ENCODE assay signal across 9 cellular contexts in the genomic region with DNA sequence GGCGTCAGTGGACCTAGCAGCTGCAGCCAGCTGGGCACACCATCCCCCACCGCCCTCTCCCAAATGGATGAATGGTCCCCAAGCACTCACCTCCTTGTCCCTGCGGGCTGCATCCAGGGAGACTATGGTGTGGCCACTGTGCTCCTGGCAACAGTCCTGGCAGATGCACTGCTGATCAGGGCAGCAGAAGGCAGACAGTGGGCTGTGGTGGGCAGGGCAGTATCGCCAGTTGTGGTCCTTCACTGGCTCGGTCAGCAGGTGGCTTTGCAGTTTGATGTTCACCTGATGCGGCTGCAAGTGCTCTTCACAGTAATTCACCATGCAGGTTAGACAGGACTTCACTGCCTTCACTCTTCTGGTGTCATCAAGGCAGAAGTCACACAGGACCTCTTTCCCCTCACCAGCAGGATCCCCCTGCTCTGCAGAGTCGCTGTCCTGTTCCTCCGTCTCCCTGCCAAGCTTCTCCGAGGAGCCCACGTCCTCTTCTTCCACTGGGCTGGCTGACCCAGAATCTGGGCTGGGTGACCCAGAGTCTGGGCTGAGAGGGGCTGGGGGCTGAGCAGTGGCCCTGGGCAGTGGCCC. TPM values are rescaled to one million over a fixed set of nuclear protein-coding genes. Genes with fewer than 3 reads are reported as not detected.
DNase-seq lines count a peak whose midpoint lies in the region; ATAC-seq, FAIRE-seq and TF ChIP-seq lines count a peak whose summit lies in the region.
"Had no signal": no experiment of that assay in that cellular context is flagged by ENCODE, and none has a peak within 500 bp of the region (broad histone marks: within the 10 kb centered on the region; RNA-seq: fewer than 3 reads in every experiment).

No MANE protein-coding gene starts in this region.

- H3K36me3 Mint-ChIP-seq in endothelial cell (ENCODE audit: low read depth, unreplicated experiment) = peaks cover 17% of the 10 kb centered on the region

- H3K36me3 ChIP-seq in mammary epithelial cell (ENCODE audit: insufficient read depth, low read length) (peaks cover 2% of the 10 kb centered on the region), mucosa of stomach (ENCODE audit: control insufficient read depth, insufficient read depth, low read length) (no peaks in the 10 kb centered on the region)

- dilution Hi-C loops in mammary epithelial cell (cut with HindIII; ENCODE audit: low sequenced_read_pairs) = loop anchor here (10.0 kb wide), 1 partner anchor 294 kb away; a partner anchor contains a TSS

- CTCF ChIA-PET in A549 (lab: Yijun Ruan, JAX) = interaction anchor here (0.7 to 2.2 kb wide), 6 partner anchors 10 to 348 kb away, joined by 3 to 6 read pairs (median 4); a partner anchor contains a TSS
- CTCF ChIA-PET in mammary epithelial cell (lab: Charles Lee; ENCODE audit: low non-redundant PET) = no interaction called here

- H3K9me3 ChIP-seq in A549 (no peaks in the 10 kb centered on the region), mammary epithelial cell (replicated peaks; ENCODE audit: insufficient read depth, low read length) (no peaks in the 10 kb centered on the region), mucosa of stomach (ENCODE audit: control insufficient read depth, low read length) (no peaks in the 10 kb centered on the region)

- no peaks in the 10 kb centered on the region for H3K27me3 ChIP-seq in HL-60 (ENCODE audit: insufficient read depth, poor library complexity, severe bottlenecking)
- no peaks in the 10 kb centered on the region for H3K27me3 ChIP-seq in mammary epithelial cell (ENCODE audit: insufficient read depth, low read length)
- H3K27me3 ChIP-seq in mucosa of stomach (ENCODE audit: control insufficient read depth, insufficient read depth, low read length) = no peaks in the 10 kb centered on the region

- H3K27ac Mint-ChIP-seq in endothelial cell (ENCODE audit: unreplicated experiment) = no peak overlapping the region

- 2% methylated on average over 10 of the region's 10 CpGs for WGBS in A549 (ENCODE audit: missing lambda C conversion rate)
- WGBS in mammary epithelial cell (ENCODE audit: low coverage, missing lambda C conversion rate) = 35% methylated on average over 10 of the region's 10 CpGs

- H3K9me3 Mint-ChIP-seq in endothelial cell (ENCODE audit: unreplicated experiment) = no peaks in the 10 kb centered on the region

- H3K79me2 ChIP-seq in mammary epithelial cell (ENCODE audit: insufficient read depth, low read length) = peaks cover 38% of the 10 kb centered on the region

- no peaks in the 10 kb centered on the region for H4K20me1 ChIP-seq in mammary epithelial cell (ENCODE audit: insufficient read depth, low read length)

- H3K4me3 ChIP-seq in A549 (peak overlapping the region; percentile 66), HL-60 (replicated peaks; ENCODE audit: insufficient read depth, low read length) (peak overlapping the region; percentile 36), mammary epithelial cell (replicated peaks in 1 of 3; ENCODE audit: insufficient read depth in 1 of 3, low read depth in 2 of 3, low read length in 3 of 3) (peak overlapping the region; percentile 55 to 67 (median 61)), mucosa of stomach (ENCODE audit: low read length) (peak overlapping the region; percentile 95)

- POLR2A ChIA-PET in A549 (lab: Yijun Ruan, JAX) = interaction anchor here (0.7 to 1.7 kb wide), 8 partner anchors 10 to 348 kb away, joined by 3 to 11 read pairs (median 4); a partner anchor contains a TSS

- TF ChIP-seq POLR2A in A549 (IDR thresholded peaks at IDR 0.05; ENCODE audit: low read length) = 0 out of 2 replicates have a peak, but pooled peaks have one; percentile 5

- no peak for TF ChIP-seq CTCF in A549 (IDR thresholded peaks at IDR 0.05)
- TF ChIP-seq CTCF in HL-60 (IDR thresholded peaks at IDR 0.05; ENCODE audit: insufficient read depth, low read length) = no peak
- peak in 1 of 2 donors; percentile 17 for TF ChIP-seq CTCF in mammary epithelial cell (conservative IDR thresholded peaks at IDR 0.05 in 1 of 2, IDR thresholded peaks at IDR 0.05 in 1 of 2; ENCODE audit: extremely low read depth in 1 of 2, insufficient read depth in 1 of 2, low read depth in 1 of 2, low read length in 2 of 2)
- no peak for TF ChIP-seq CTCF in endothelial cell (IDR thresholded peaks at IDR 0.05; ENCODE audit: unreplicated experiment)

- in situ Hi-C loops in mammary epithelial cell (cut with MboI; ENCODE audit: low sequenced_read_pairs in 2 of 2) = no loop called here

- DNase-seq in A549 (ENCODE audit: low read depth in 1 of 2, low spot score in 1 of 2) = peak in 1 of 2 experiments; percentile 59
- no peak for DNase-seq in HL-60 (ENCODE audit: low read depth in 1 of 2, low spot score in 1 of 2)
- DNase-seq in mammary epithelial cell = no peak
- no peak for DNase-seq in DMS114 treated with DMSO at 0.1 percent for 48 hours (lab: John Stamatoyannopoulos, UW; ENCODE audit: unreplicated experiment)
- DNase-seq in endothelial cell (ENCODE audit: low spot score) = no peak
- DNase-seq in NCI-H2029 (lab: John Stamatoyannopoulos, UW) = no peak
- DNase-seq in RCC 7860 (ENCODE audit: low spot score) = no peak
- DNase-seq: activated CD4-positive, CD25-positive, alpha-beta regulatory T cell had no signal

- peaks cover 37% of the 10 kb centered on the region for H3K4me1 Mint-ChIP-seq in endothelial cell (ENCODE audit: unreplicated experiment)

- H3K27me3 Mint-ChIP-seq in endothelial cell (ENCODE audit: unreplicated experiment) = peaks cover 3% of the 10 kb centered on the region

- H3K4me3 Mint-ChIP-seq in endothelial cell (ENCODE audit: unreplicated experiment) = no peak overlapping the region

- H2AFZ ChIP-seq in mammary epithelial cell (ENCODE audit: low read depth, low read length) = peak overlapping the region; percentile 54

- peak overlapping the region; percentile 90 to 95 for H3K27ac ChIP-seq in A549
- peak overlapping the region; percentile 61 for H3K27ac ChIP-seq in HL-60 (replicated peaks)
- peak overlapping the region; percentile 77 for H3K27ac ChIP-seq in mammary epithelial cell (ENCODE audit: insufficient read depth, low read depth, low read length)

- peaks cover 30% of the 10 kb centered on the region for H3K4me1 ChIP-seq in A549
- H3K4me1 ChIP-seq in mammary epithelial cell (ENCODE audit: insufficient read depth, low read length) = peaks cover 40% of the 10 kb centered on the region
- H3K4me1 ChIP-seq in mucosa of stomach (ENCODE audit: control insufficient read depth, insufficient read depth, low read length) = peaks cover 15% of the 10 kb centered on the region

- H3K9ac ChIP-seq in mammary epithelial cell (ENCODE audit: insufficient read depth, low read length) (peak overlapping the region; percentile 73), mucosa of stomach (ENCODE audit: low read length) (peak overlapping the region; percentile 86)

- no peak for TF ChIP-seq EP300 in A549 (IDR thresholded peaks at IDR 0.05)

- FAIRE-seq in A549 (lab: Jason Lieb, UNC) (no peak), RCC 7860 (lab: Jason Lieb, UNC) (no peak)

- peak overlapping the region; percentile 91 for H3K4me2 ChIP-seq in A549
- peak overlapping the region; percentile 79 for H3K4me2 ChIP-seq in mammary epithelial cell (ENCODE audit: insufficient read depth, low read depth, low read length)

- BruUV-seq in mammary epithelial cell (replicated peaks; lab: Mats Ljungman, UMichigan) = TSS peak; percentile 51

- TF ChIP-seq RAD21 in A549 (conservative IDR thresholded peaks at IDR 0.05 in 1 of 2, IDR thresholded peaks at IDR 0.05 in 1 of 2) = no peak; a peak in 2 of 5 replicates

- ATAC-seq in A549 = peak; percentile 55 to 62

- intact Hi-C loops in mammary epithelial cell (cut with micrococcal nuclease) = loop anchor here (1.0 kb wide), 2 partner anchors 8 to 33 kb away; a partner anchor contains a TSS

TF ChIP-seq in A549, 52 proteins besides CTCF, POLR2A, EP300 and RAD21:
- TF ChIP-seq KDM1A (IDR thresholded peaks at IDR 0.05; ENCODE audit: low read depth) = no peak
- TF ChIP-seq FOXS1 (CRISPR knock-in tag; IDR thresholded peaks at IDR 0.05) = no peak
- TF ChIP-seq RFX5 (IDR thresholded peaks at IDR 0.05) = 0 out of 2 replicates have a peak, but pooled peaks have one; percentile 9
- TF ChIP-seq SMC3 (IDR thresholded peaks at IDR 0.05) = peak; percentile 6; the same call in 1 of the 3 replicates
- no peak for TF ChIP-seq POLR2AphosphoS2 (conservative IDR thresholded peaks at IDR 0.05; ENCODE audit: low read length)

RNA-seq across cellular contexts. Expression of a gene that starts 31.6 kb away (rescaled TPM):
- 9.6 and 10.4 TPM in 2 replicates for polyA plus RNA-seq in A549 (2011; rRNA removed)
- polyA plus RNA-seq in A549 (2012; cell fraction: cytosol; rRNA removed) = 4.7 and 5.8 TPM in 2 replicates
- 36.0 and 53.9 TPM in 2 replicates for polyA plus RNA-seq in A549 (2012; cell fraction: nucleus; rRNA removed)
- 14.3 to 19.5 TPM (median 15.3 TPM) in 3 replicates for polyA plus RNA-seq in A549 (2017; fragmentation: RNase III; extraction: RNeasy Plus Mini Kit Qiagen cat#74134 plus additional on column Dnase treatment)
- polyA minus RNA-seq in A549 (2011; rRNA and poly(A)+ RNA removed) = 37.1 and 37.8 TPM in 2 replicates
- 1 to 10 TPM; 1.0 to 1.5 TPM for total RNA-seq in mammary epithelial cell
- 0.93 TPM for polyA plus RNA-seq in mammary epithelial cell
- not detected for polyA minus RNA-seq in mammary epithelial cell
- 0.44 TPM for total RNA-seq in endothelial cell (ENCODE audit: unreplicated experiment)

RNA-seq across cellular contexts. Expression of a gene that starts 33.0 kb away (rescaled TPM):
- polyA plus RNA-seq in A549 (2011; rRNA removed) = 275 and 301 TPM in 2 replicates
- polyA plus RNA-seq in A549 (2012; cell fraction: cytosol; rRNA removed) = 218 and 250 TPM in 2 replicates
- polyA plus RNA-seq in A549 (2012; cell fraction: nucleus; rRNA removed) = 179 and 219 TPM in 2 replicates
- 293 to 322 TPM (median 297 TPM) in 3 replicates for polyA plus RNA-seq in A549 (2017; fragmentation: RNase III; extraction: RNeasy Plus Mini Kit Qiagen cat#74134 plus additional on column Dnase treatment)
- polyA minus RNA-seq in A549 (2011; rRNA and poly(A)+ RNA removed) = 352 and 361 TPM in 2 replicates
- total RNA-seq in mammary epithelial cell = 10 to 100 TPM; 38.5 to 52.0 TPM
- 31.4 TPM for polyA plus RNA-seq in mammary epithelial cell
- 40.8 TPM for polyA minus RNA-seq in mammary epithelial cell
- total RNA-seq in endothelial cell (ENCODE audit: unreplicated experiment) = 25.2 TPM

RNA-seq across cellular contexts. Expression of a gene that starts 48.5 kb away (rescaled TPM):
- polyA plus RNA-seq in A549 (2011; rRNA removed) (40.5 and 49.6 TPM in 2 replicates), A549 (2017; fragmentation: RNase III; extraction: RNeasy Plus Mini Kit Qiagen cat#74134 plus additional on column Dnase treatment) (34.4 to 43.8 TPM (median 43.4 TPM) in 3 replicates), mammary epithelial cell (33.8 TPM)
- 21.3 and 25.7 TPM in 2 replicates for polyA plus RNA-seq in A549 (2012; cell fraction: cytosol; rRNA removed)
- polyA plus RNA-seq in A549 (2012; cell fraction: nucleus; rRNA removed) = 8.8 and 10.7 TPM in 2 replicates
- 21.2 and 27.1 TPM in 2 replicates for polyA minus RNA-seq in A549 (2011; rRNA and poly(A)+ RNA removed)
- total RNA-seq in mammary epithelial cell (10 to 100 TPM; 29.8 to 37.0 TPM), endothelial cell (ENCODE audit: unreplicated experiment) (82.3 TPM)
- 31.4 TPM for polyA minus RNA-seq in mammary epithelial cell

Comparison
In these comparisons a context has a peak if more than half of its experiments do, and no peak if none do; other contexts are left out.
1. H3K4me3 ChIP-seq: peak in every context shown above with its lines; median percentile 95 in mucosa of stomach; 66 in A549; 61 in mammary epithelial cell; 36 in HL-60.